Comparison of ENCODE assay signal across 1 cellular context in the genomic region with DNA sequence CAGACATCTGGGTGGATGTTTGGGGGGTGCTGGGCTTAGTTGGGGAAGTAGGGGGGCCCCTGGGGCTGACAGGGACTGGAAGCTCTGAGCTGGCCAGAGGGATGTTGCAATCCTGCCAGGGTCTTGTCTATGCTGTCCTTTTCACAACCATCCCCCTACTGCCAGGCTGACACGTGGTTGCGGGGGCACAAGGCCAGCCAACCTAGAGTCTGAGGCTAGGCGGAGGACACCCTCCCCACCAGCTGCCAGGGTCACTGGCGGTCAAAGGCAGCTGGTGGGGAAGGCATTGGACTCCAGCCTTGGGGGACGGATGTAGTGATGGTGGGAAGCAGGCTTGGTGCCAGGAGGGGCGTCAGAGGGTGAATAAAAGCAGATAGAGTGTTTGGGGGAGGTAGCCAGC.
TF ChIP-seq lines count a peak whose summit lies in the region.

No MANE protein-coding gene starts in this region.

TF ChIP-seq in K562, 482 proteins besides CTCF, POLR2A, EP300 and RAD21:
- TF ChIP-seq, protein P1, sequence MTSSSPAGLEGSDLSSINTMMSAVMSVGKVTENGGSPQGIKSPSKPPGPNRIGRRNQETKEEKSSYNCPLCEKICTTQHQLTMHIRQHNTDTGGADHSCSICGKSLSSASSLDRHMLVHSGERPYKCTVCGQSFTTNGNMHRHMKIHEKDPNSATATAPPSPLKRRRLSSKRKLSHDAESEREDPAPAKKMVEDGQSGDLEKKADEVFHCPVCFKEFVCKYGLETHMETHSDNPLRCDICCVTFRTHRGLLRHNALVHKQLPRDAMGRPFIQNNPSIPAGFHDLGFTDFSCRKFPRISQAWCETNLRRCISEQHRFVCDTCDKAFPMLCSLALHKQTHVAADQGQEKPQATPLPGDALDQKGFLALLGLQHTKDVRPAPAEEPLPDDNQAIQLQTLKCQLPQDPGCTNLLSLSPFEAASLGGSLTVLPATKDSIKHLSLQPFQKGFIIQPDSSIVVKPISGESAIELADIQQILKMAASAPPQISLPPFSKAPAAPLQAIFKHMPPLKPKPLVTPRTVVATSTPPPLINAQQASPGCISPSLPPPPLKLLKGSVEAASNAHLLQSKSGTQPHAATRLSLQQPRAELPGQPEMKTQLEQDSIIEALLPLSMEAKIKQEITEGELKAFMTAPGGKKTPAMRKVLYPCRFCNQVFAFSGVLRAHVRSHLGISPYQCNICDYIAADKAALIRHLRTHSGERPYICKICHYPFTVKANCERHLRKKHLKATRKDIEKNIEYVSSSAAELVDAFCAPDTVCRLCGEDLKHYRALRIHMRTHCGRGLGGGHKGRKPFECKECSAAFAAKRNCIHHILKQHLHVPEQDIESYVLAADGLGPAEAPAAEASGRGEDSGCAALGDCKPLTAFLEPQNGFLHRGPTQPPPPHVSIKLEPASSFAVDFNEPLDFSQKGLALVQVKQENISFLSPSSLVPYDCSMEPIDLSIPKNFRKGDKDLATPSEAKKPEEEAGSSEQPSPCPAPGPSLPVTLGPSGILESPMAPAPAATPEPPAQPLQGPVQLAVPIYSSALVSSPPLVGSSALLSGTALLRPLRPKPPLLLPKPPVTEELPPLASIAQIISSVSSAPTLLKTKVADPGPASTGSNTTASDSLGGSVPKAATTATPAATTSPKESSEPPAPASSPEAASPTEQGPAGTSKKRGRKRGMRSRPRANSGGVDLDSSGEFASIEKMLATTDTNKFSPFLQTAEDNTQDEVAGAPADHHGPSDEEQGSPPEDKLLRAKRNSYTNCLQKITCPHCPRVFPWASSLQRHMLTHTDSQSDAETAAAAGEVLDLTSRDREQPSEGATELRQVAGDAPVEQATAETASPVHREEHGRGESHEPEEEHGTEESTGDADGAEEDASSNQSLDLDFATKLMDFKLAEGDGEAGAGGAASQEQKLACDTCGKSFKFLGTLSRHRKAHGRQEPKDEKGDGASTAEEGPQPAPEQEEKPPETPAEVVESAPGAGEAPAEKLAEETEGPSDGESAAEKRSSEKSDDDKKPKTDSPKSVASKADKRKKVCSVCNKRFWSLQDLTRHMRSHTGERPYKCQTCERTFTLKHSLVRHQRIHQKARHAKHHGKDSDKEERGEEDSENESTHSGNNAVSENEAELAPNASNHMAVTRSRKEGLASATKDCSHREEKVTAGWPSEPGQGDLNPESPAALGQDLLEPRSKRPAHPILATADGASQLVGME (CRISPR knock-in tag; IDR thresholded peaks at IDR 0.05), result no peak
- TF ChIP-seq CEBPB (tag; IDR thresholded peaks at IDR 0.05) (peak; percentile 20; the same call in 1 of the 2 replicates), ZNF232 (CRISPR knock-in tag; IDR thresholded peaks at IDR 0.05) (no peak), CBFA2T2 (conservative IDR thresholded peaks at IDR 0.05) (no peak), ZNF766 (CRISPR knock-in tag; conservative IDR thresholded peaks at IDR 0.05) (no peak), SOX6 (IDR thresholded peaks at IDR 0.05) (no peak), RBFOX2 (IDR thresholded peaks at IDR 0.05; ENCODE audit: low read depth, low read length) (0 out of 2 replicates have a peak, but pooled peaks have one; percentile 22), ZNF551 (CRISPR knock-in tag; IDR thresholded peaks at IDR 0.05) (no peak)
- TF ChIP-seq, protein P2, sequence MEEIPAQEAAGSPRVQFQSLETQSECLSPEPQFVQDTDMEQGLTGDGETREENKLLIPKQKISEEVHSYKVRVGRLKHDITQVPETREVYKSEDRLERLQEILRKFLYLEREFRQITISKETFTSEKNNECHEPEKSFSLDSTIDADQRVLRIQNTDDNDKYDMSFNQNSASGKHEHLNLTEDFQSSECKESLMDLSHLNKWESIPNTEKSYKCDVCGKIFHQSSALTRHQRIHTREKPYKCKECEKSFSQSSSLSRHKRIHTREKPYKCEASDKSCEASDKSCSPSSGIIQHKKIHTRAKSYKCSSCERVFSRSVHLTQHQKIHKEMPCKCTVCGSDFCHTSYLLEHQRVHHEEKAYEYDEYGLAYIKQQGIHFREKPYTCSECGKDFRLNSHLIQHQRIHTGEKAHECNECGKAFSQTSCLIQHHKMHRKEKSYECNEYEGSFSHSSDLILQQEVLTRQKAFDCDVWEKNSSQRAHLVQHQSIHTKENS (CRISPR knock-in tag; IDR thresholded peaks at IDR 0.05), result no peak
